ENCODE assay signal across 8 cellular contexts in genomic region chr10:118594392-118595063, GRCh38. TPM values are rescaled to one million over a fixed set of nuclear protein-coding genes. Genes with fewer than 3 reads are reported as not detected.
A peak's percentile ranks its signal among the peaks of the same experiment; 100 is the strongest.
DNase-seq lines count a peak whose midpoint lies in the region; ATAC-seq and TF ChIP-seq lines count a peak whose summit lies in the region.

No MANE protein-coding gene starts in this region.

- H3K9me3 ChIP-seq in parathyroid adenoma (ENCODE audit: control insufficient read depth, low read length) = no peaks in the 10 kb centered on the region

- no peak for ATAC-seq in HG03280 (IDR thresholded peaks at IDR 0.05; ENCODE audit: unreplicated experiment)
- ATAC-seq in HG03175 (IDR thresholded peaks at IDR 0.05; ENCODE audit: unreplicated experiment) = no peak
- no peak for ATAC-seq in GM18873 (IDR thresholded peaks at IDR 0.05; ENCODE audit: low FRiP score, unreplicated experiment)

- H3K27me3 ChIP-seq in H7 (ENCODE audit: control insufficient read depth, insufficient read depth, low read length) (peaks cover 38% of the 10 kb centered on the region), parathyroid adenoma (ENCODE audit: control insufficient read depth, insufficient read depth, low read length) (peaks cover 4% of the 10 kb centered on the region)

- peak overlapping the region; percentile 49; the same call in 1 of the 2 replicates for H3K4me3 ChIP-seq in H7 (ENCODE audit: insufficient read depth, low read depth, low read length)
- H3K4me3 ChIP-seq in fibroblast of villous mesenchyme (ENCODE audit: low read depth, low read length) = no peak overlapping the region
- no peak overlapping the region for H3K4me3 ChIP-seq in parathyroid adenoma (ENCODE audit: low read depth, low read length)

- peak overlapping the region; percentile 54 for H2AFZ ChIP-seq in parathyroid adenoma

- H3K9ac ChIP-seq in parathyroid adenoma = no peak overlapping the region

- H3K36me3 ChIP-seq in H7 (replicated peaks; ENCODE audit: control insufficient read depth, insufficient read depth, low read length) = no peaks in the 10 kb centered on the region
- no peaks in the 10 kb centered on the region for H3K36me3 ChIP-seq in parathyroid adenoma (ENCODE audit: control insufficient read depth, insufficient read depth, low read length)

- no peak overlapping the region for H3K27ac ChIP-seq in parathyroid adenoma

- peak; percentile 44 for TF ChIP-seq CTCF in fibroblast of villous mesenchyme (IDR thresholded peaks at IDR 0.05; ENCODE audit: insufficient read depth, low read depth, low read length)
- peak; percentile 54 for TF ChIP-seq CTCF in parathyroid adenoma (IDR thresholded peaks at IDR 0.05)

- H3K4me2 ChIP-seq in parathyroid adenoma (ENCODE audit: low read length) = no peak overlapping the region

- H3K4me1 ChIP-seq in parathyroid adenoma = no peaks in the 10 kb centered on the region

- DNase-seq in H7 = peak; percentile 96
- peak; percentile 63 for DNase-seq in activated CD8-positive, alpha-beta memory T cell treated with anti-CD3 and anti-CD28 coated beads for 24 hours
- peak; percentile 49 for DNase-seq in fibroblast of villous mesenchyme (ENCODE audit: low read depth)
- no peak for DNase-seq in NCI-H1694 (lab: John Stamatoyannopoulos, UW)

- H3K79me2 ChIP-seq in parathyroid adenoma = no peaks in the 10 kb centered on the region

RNA-seq across cellular contexts. Expression of gene PRLHR, which starts 0.9 kb away (rescaled TPM):
- total RNA-seq in H7 (2014; rRNA removed; shearing (Covaris generic)) = not detected in 2 replicates
- total RNA-seq in fibroblast of villous mesenchyme = not detected in 2 replicates
